ENCODE assay signal across 1 cellular context in genomic region chr2:223797811-223798721, GRCh38.
TF ChIP-seq lines count a peak whose summit lies in the region.

No MANE protein-coding gene starts in this region.

TF ChIP-seq in SK-N-SH treated with all-trans-retinoic acid at 6 μM for 48 hours, 23 proteins besides CTCF, POLR2A, EP300 and RAD21 (continued from another document):
- no peak for TF ChIP-seq TSHZ2 (CRISPR knock-in tag; IDR thresholded peaks at IDR 0.05)
- TF ChIP-seq ZFP30 (CRISPR knock-in tag; IDR thresholded peaks at IDR 0.05), result no peak
- no peak for TF ChIP-seq CSRNP3 (CRISPR knock-in tag; IDR thresholded peaks at IDR 0.05)
- no peak for TF ChIP-seq BACH2 (CRISPR knock-in tag; IDR thresholded peaks at IDR 0.05; ENCODE audit: borderline replicate concordance)
- TF ChIP-seq SNAI2 (CRISPR knock-in tag; IDR thresholded peaks at IDR 0.05), result no peak
- no peak for TF ChIP-seq ZNF565 (CRISPR knock-in tag; conservative IDR thresholded peaks at IDR 0.05; ENCODE audit: low read depth)
- no peak for TF ChIP-seq CREB5 (CRISPR knock-in tag; IDR thresholded peaks at IDR 0.05; ENCODE audit: low read depth)
- no peak for TF ChIP-seq TOX (CRISPR knock-in tag; IDR thresholded peaks at IDR 0.05; ENCODE audit: borderline replicate concordance)
